In genomic region chr19:16801599-16801998, GRCh38 we compare ENCODE assay signal across 1 cellular context.
TF ChIP-seq lines count a peak whose summit lies in the region.

No MANE protein-coding gene starts in this region.

TF ChIP-seq in WTC11, 78 proteins besides CTCF, POLR2A, EP300 and RAD21 (continued from another document):
- TF ChIP-seq E2F4 (CRISPR knock-in tag; IDR thresholded peaks at IDR 0.05; ENCODE audit: borderline replicate concordance, low read depth) (no peak), GRHL2 (CRISPR knock-in tag; IDR thresholded peaks at IDR 0.05; ENCODE audit: insufficient replicate concordance, severe bottlenecking) (no peak), HMGA2 (CRISPR knock-in tag; IDR thresholded peaks at IDR 0.05) (no peak), ARID4B (CRISPR knock-in tag; IDR thresholded peaks at IDR 0.05; ENCODE audit: borderline replicate concordance) (no peak)
- TF ChIP-seq, protein P1, sequence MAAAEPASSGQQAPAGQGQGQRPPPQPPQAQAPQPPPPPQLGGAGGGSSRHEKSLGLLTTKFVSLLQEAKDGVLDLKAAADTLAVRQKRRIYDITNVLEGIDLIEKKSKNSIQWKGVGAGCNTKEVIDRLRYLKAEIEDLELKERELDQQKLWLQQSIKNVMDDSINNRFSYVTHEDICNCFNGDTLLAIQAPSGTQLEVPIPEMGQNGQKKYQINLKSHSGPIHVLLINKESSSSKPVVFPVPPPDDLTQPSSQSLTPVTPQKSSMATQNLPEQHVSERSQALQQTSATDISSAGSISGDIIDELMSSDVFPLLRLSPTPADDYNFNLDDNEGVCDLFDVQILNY (CRISPR knock-in tag; IDR thresholded peaks at IDR 0.05): no peak
